In the genomic region with DNA sequence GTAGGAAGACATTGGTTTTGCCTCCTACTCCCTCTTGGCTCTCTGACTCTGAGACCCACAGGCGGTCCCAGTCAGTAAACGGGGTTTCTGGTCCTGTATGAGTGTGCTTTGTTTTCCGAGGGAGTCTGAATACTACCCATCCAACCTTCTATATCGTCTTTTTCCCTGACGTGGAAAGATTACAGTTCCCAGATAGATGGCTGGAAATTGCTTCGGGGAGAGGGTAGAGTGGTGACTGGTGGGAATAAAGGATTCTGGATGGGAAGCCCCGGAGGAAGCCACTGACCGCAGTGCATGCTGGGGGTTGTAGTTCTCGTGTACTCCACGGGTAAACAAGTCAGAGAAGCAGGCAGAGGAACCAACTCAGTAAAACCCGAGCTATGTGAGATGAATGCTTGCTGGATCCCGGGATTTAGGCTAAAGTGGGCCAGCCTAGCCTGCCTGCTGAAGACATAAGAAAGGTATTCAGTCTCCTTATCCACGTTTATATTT, we compare ENCODE assay signal across 8 cellular contexts.
DNase-seq lines count a peak whose midpoint lies in the region; ATAC-seq and TF ChIP-seq lines count a peak whose summit lies in the region.

No MANE protein-coding gene starts in this region.

- no peak for DNase-seq in AG09309 (ENCODE audit: low read depth)
- DNase-seq in HT-29 (ENCODE audit: low spot score): peak; percentile 68
- DNase-seq in RPMI8226: peak; percentile 22
- DNase-seq in activated naive CD4-positive, alpha-beta T cell treated with anti-CD3 and anti-CD28 coated beads for 36 hours: peak; percentile 79

- CTCF ChIA-PET in activated naive CD4-positive, alpha-beta T cell treated with anti-CD3 and anti-CD28 coated beads for 36 hours (lab: Charles Lee): interaction anchor here (1.2 kb wide), 1 partner anchor 65 kb away, joined by 3 read pairs; no protein-coding TSS in a partner anchor

- WGBS in gastroesophageal sphincter (ENCODE audit: low coverage in 1 of 2), 2 donors: 0 to 11% methylated on average over 3 to 11 of the region's 13 CpGs

- no peaks in the 10 kb centered on the region for H3K27me3 Mint-ChIP-seq in activated naive CD4-positive, alpha-beta T cell treated with anti-CD3 and anti-CD28 coated beads for 36 hours (ENCODE audit: low read depth)

- no peaks in the 10 kb centered on the region for H3K27me3 ChIP-seq in gastroesophageal sphincter
- no peaks in the 10 kb centered on the region for H3K27me3 ChIP-seq in neuron (ENCODE audit: insufficient read depth, low read length)
- H3K27me3 ChIP-seq in subcutaneous abdominal adipose tissue (ENCODE audit: control insufficient read depth in 5 of 5, insufficient read depth in 4 of 5, low read length in 5 of 5): no peaks in the 10 kb centered on the region

- no peak for TF ChIP-seq EP300 in gastroesophageal sphincter (IDR thresholded peaks at IDR 0.05)

- no peaks in the 10 kb centered on the region for H3K36me3 ChIP-seq in gastroesophageal sphincter
- no peaks in the 10 kb centered on the region for H3K36me3 ChIP-seq in neuron (ENCODE audit: insufficient read depth, low read length)
- H3K36me3 ChIP-seq in subcutaneous abdominal adipose tissue (ENCODE audit: control insufficient read depth in 5 of 5, insufficient read depth in 5 of 5, low read length in 5 of 5): no peaks in the 10 kb centered on the region

- no peaks in the 10 kb centered on the region for H3K9me3 Mint-ChIP-seq in activated naive CD4-positive, alpha-beta T cell treated with anti-CD3 and anti-CD28 coated beads for 36 hours

- H3K9me3 ChIP-seq in gastroesophageal sphincter (no peaks in the 10 kb centered on the region), neuron (ENCODE audit: low read length) (peaks cover 2% of the 10 kb centered on the region), subcutaneous abdominal adipose tissue (ENCODE audit: control insufficient read depth in 5 of 5, low read length in 5 of 5) (no peaks in the 10 kb centered on the region)

- no peak for TF ChIP-seq CTCF in AG09309 (IDR thresholded peaks at IDR 0.05; ENCODE audit: control insufficient read depth, insufficient read depth, low read depth, low read length, missing control alignments)
- TF ChIP-seq CTCF in gastroesophageal sphincter (IDR thresholded peaks at IDR 0.05): no peak

- intact Hi-C loops in activated naive CD4-positive, alpha-beta T cell treated with anti-CD3 and anti-CD28 coated beads for 36 hours (cut with micrococcal nuclease): no loop called here

- no peaks in the 10 kb centered on the region for H3K36me3 Mint-ChIP-seq in activated naive CD4-positive, alpha-beta T cell treated with anti-CD3 and anti-CD28 coated beads for 36 hours (ENCODE audit: low read depth)

- peaks cover 3 to 18% (median 4%) of the 10 kb centered on the region in 3 donors for H3K4me1 ChIP-seq in gastroesophageal sphincter
- peaks cover 10% of the 10 kb centered on the region for H3K4me1 ChIP-seq in neuron (ENCODE audit: insufficient read depth, low read length)
- peaks cover 0 to 11% (median 10%) of the 10 kb centered on the region in 5 donors for H3K4me1 ChIP-seq in subcutaneous abdominal adipose tissue (ENCODE audit: control insufficient read depth in 5 of 5, insufficient read depth in 5 of 5, low read length in 5 of 5)

- no peak for TF ChIP-seq POLR2A in gastroesophageal sphincter (IDR thresholded peaks at IDR 0.05)

- peak overlapping the region; percentile 75 for H3K4me3 Mint-ChIP-seq in activated naive CD4-positive, alpha-beta T cell treated with anti-CD3 and anti-CD28 coated beads for 36 hours

- H3K27ac ChIP-seq in gastroesophageal sphincter (peak overlapping the region; percentile 5 to 69 (median 56)), subcutaneous abdominal adipose tissue (ENCODE audit: low read depth, low read length) (no peak overlapping the region)

- H3K27ac Mint-ChIP-seq in activated naive CD4-positive, alpha-beta T cell treated with anti-CD3 and anti-CD28 coated beads for 36 hours: peak overlapping the region; percentile 31

- peaks cover 11% of the 10 kb centered on the region for H3K4me1 Mint-ChIP-seq in activated naive CD4-positive, alpha-beta T cell treated with anti-CD3 and anti-CD28 coated beads for 36 hours (ENCODE audit: low read depth)

- H2AFZ ChIP-seq in neuron (ENCODE audit: low read depth, low read length): peak overlapping the region; percentile 79

- H3K4me3 ChIP-seq in AG09309 (ENCODE audit: control insufficient read depth, low read depth, low read length) (peak overlapping the region; percentile 28), gastroesophageal sphincter (peak overlapping the region; percentile 24 to 39), neuron (ENCODE audit: low read length) (peak overlapping the region; percentile 31), subcutaneous abdominal adipose tissue (ENCODE audit: low read depth in 1 of 5, low read length in 5 of 5) (peak overlapping the region; percentile 60 to 76 (median 64))

- peak; percentile 71 for ATAC-seq in GM19035 (IDR thresholded peaks at IDR 0.05; ENCODE audit: unreplicated experiment)
- peak; percentile 90 for ATAC-seq in gastroesophageal sphincter

- peak overlapping the region; percentile 23 to 72 (median 56) for H3K9ac ChIP-seq in subcutaneous abdominal adipose tissue (ENCODE audit: low read length in 5 of 5)
